In genomic region chr20:31723282-31724078, GRCh38 we compare ENCODE assay signal across 8 cellular contexts. TPM values are rescaled to one million over a fixed set of nuclear protein-coding genes. Genes with fewer than 3 reads are reported as not detected.
DNase-seq lines count a peak whose midpoint lies in the region; ATAC-seq and TF ChIP-seq lines count a peak whose summit lies in the region.

No MANE protein-coding gene starts in this region.

- peaks cover 14% of the 10 kb centered on the region for H3K9me1 ChIP-seq in IMR-90 (ENCODE audit: insufficient read depth, low read length)

- peaks cover 47% of the 10 kb centered on the region for H3K79me2 ChIP-seq in OCI-LY3 (ENCODE audit: low read length)

- peak; percentile 63 for TF ChIP-seq POLR2A in IMR-90 (IDR thresholded peaks at IDR 0.05; ENCODE audit: low read depth, low read length)

- BruUV-seq in IMR-90 (replicated peaks; lab: Mats Ljungman, UMichigan) = no TSS peak

- in situ Hi-C loops in IMR-90 (cut with MboI; ENCODE audit: low sequenced_read_pairs) = loop anchor here (5.0 kb wide), 2 partner anchors 61 to 161 kb away; no protein-coding TSS in a partner anchor

- H3K27ac ChIP-seq in IMR-90 (ENCODE audit: insufficient read depth, low read length) (peak overlapping the region; percentile 85), OCI-LY3 (ENCODE audit: low read length) (peak overlapping the region; percentile 90), muscle layer of colon (ENCODE audit: low read depth, low read length) (peak overlapping the region; percentile 98)

- H3K4ac ChIP-seq in IMR-90 (ENCODE audit: low read depth, low read length) = peak overlapping the region; percentile 100

- intact Hi-C loops in IMR-90 (cut with micrococcal nuclease) = loop anchor here (1.0 to 2.0 kb wide), 4 partner anchors 53 to 163 kb away; no protein-coding TSS in a partner anchor

- CTCF ChIA-PET in IMR-90 (lab: Yijun Ruan, JAX) = interaction anchor here (0.6 to 5.1 kb wide), 16 partner anchors 10 to 111 kb away, joined by 3 to 59 read pairs (median 6); no protein-coding TSS in a partner anchor

- peaks cover 16 to 45% of the 10 kb centered on the region in 2 experiments for H3K79me1 ChIP-seq in IMR-90 (ENCODE audit: low read depth in 1 of 2, low read length in 2 of 2)

- ATAC-seq in GM21529 (IDR thresholded peaks at IDR 0.05; ENCODE audit: unreplicated experiment) (peak; percentile 79), IMR-90 (ENCODE audit: low read depth) (peak; percentile 93)

- H4K8ac ChIP-seq in IMR-90 (ENCODE audit: low read depth in 2 of 2, low read length in 2 of 2) = peak overlapping the region; percentile 82 to 96

- H3K9me3 ChIP-seq in IMR-90 (ENCODE audit: control insufficient read depth, insufficient read depth, low read length) = no peaks in the 10 kb centered on the region
- no peaks in the 10 kb centered on the region for H3K9me3 ChIP-seq in OCI-LY3 (ENCODE audit: insufficient read depth, low read length)
- no peaks in the 10 kb centered on the region for H3K9me3 ChIP-seq in muscle layer of colon (ENCODE audit: low read length)

- peak overlapping the region; percentile 64 for H2BK20ac ChIP-seq in IMR-90 (ENCODE audit: low read depth, low read length)

- H2AK9ac ChIP-seq in IMR-90 (replicated peaks; ENCODE audit: low read depth, low read length, poor library complexity) = peak overlapping the region; percentile 100

- peak overlapping the region; percentile 69 for H3K4me2 ChIP-seq in IMR-90 (ENCODE audit: low read depth, low read length)
- H3K4me2 ChIP-seq in OCI-LY3 (ENCODE audit: low read length) = peak overlapping the region; percentile 95

- H2AFZ ChIP-seq in IMR-90 (replicated peaks; ENCODE audit: low read length, poor library complexity) = peak overlapping the region; percentile 95
- H2AFZ ChIP-seq in OCI-LY3 (ENCODE audit: low read depth, low read length) = peak overlapping the region; percentile 60

- H2BK5ac ChIP-seq in IMR-90 (ENCODE audit: low read depth, low read length, poor library complexity, severe bottlenecking) = peak overlapping the region; percentile 87

- H3K9ac ChIP-seq in IMR-90 (ENCODE audit: low read depth, low read length) = peak overlapping the region; percentile 83
- H3K9ac ChIP-seq in OCI-LY3 (ENCODE audit: low read length) = peak overlapping the region; percentile 99
- peak overlapping the region; percentile 83 for H3K9ac ChIP-seq in muscle layer of colon (ENCODE audit: low read length)

- H2AK5ac ChIP-seq in IMR-90 (ENCODE audit: low read depth, low read length) = peak overlapping the region; percentile 99

- no peaks in the 10 kb centered on the region for H3K27me3 ChIP-seq in IMR-90 (ENCODE audit: control insufficient read depth, insufficient read depth, low read length)
- H3K27me3 ChIP-seq in OCI-LY3 (ENCODE audit: low read depth, low read length) = no peaks in the 10 kb centered on the region
- no peaks in the 10 kb centered on the region for H3K27me3 ChIP-seq in muscle layer of colon (ENCODE audit: control insufficient read depth in 1 of 2, insufficient read depth in 2 of 2, low read length in 2 of 2)

- peak; percentile 97 for TF ChIP-seq RAD21 in IMR-90 (IDR thresholded peaks at IDR 0.05; ENCODE audit: low read length)

- H2BK120ac ChIP-seq in IMR-90 (ENCODE audit: low read depth, low read length) = peak overlapping the region; percentile 90

- H3K23ac ChIP-seq in IMR-90 (ENCODE audit: low read depth, low read length) = peak overlapping the region; percentile 96

- H3K4me3 ChIP-seq in IMR-90 (ENCODE audit: insufficient read depth, low read depth, low read length) (peak overlapping the region; percentile 75), OCI-LY3 (ENCODE audit: low read length) (peak overlapping the region; percentile 91), epithelial cell of proximal tubule (ENCODE audit: low read depth, low read length) (peak overlapping the region; percentile 85), muscle layer of colon (ENCODE audit: low read depth in 1 of 2, low read length in 2 of 2) (peak overlapping the region; percentile 94 to 98)

- dilution Hi-C loops in IMR-90 (cut with HindIII; ENCODE audit: low sequenced_read_pairs, unreplicated experiment) = no loop called here

- H4K20me1 ChIP-seq in IMR-90 (ENCODE audit: insufficient read depth, low read length) = no peaks in the 10 kb centered on the region; the same call in 1 of the 2 replicates
- peaks cover 5% of the 10 kb centered on the region; the same call in 1 of the 2 replicates for H4K20me1 ChIP-seq in OCI-LY3 (ENCODE audit: insufficient read depth, low read length)

- TF ChIP-seq CTCF in IMR-90 (conservative IDR thresholded peaks at IDR 0.05; ENCODE audit: low read depth, low read length) (peak; percentile 99), OCI-LY3 (IDR thresholded peaks at IDR 0.05; ENCODE audit: low read depth, low read length) (peak; percentile 96), epithelial cell of proximal tubule (conservative IDR thresholded peaks at IDR 0.05; ENCODE audit: low read depth, low read length) (peak; percentile 94)

- DNase-seq in DMS53 treated with DMSO at 0.1 percent for 48 hours (lab: John Stamatoyannopoulos, UW; ENCODE audit: unreplicated experiment) = peak; percentile 95
- DNase-seq in IMR-90 = peak; percentile 98
- DNase-seq in activated T-cell treated with anti-CD3 and anti-CD28 coated beads for 48 hours (ENCODE audit: low read depth) = peak; percentile 99
- peak; percentile 75 for DNase-seq in epithelial cell of proximal tubule (ENCODE audit: low read depth)
- peak; percentile 96 to 97 for DNase-seq in stimulated activated CD8-positive, alpha-beta memory T cell treated with anti-CD3 and anti-CD28 coated beads, Interleukin-7, amount 100 ng/mL, for 1 hour (ENCODE audit: low read depth in 2 of 2)

- H4K91ac ChIP-seq in IMR-90 (ENCODE audit: insufficient read depth, low read depth, low read length) = peak overlapping the region; percentile 100

- H4K5ac ChIP-seq in IMR-90 (ENCODE audit: low read depth, low read length) = peak overlapping the region; percentile 72

- H3K56ac ChIP-seq in IMR-90 (ENCODE audit: extremely low read depth, insufficient read depth, low read length) = peak overlapping the region; percentile 99

- peak overlapping the region; percentile 98 for H3K14ac ChIP-seq in IMR-90 (replicated peaks; ENCODE audit: low read depth, low read length)

- 1% methylated on average over 32 of the region's 81 CpGs; no CpG with 5 or more reads in 1 of the 2 experiments for WGBS in IMR-90 (ENCODE audit: extremely low coverage in 2 of 2, insufficient read length in 1 of 2), 2 experiments

- H3K4me1 ChIP-seq in IMR-90 (ENCODE audit: control insufficient read depth, insufficient read depth, low read length) (peaks cover 16% of the 10 kb centered on the region), OCI-LY3 (ENCODE audit: low read length) (peaks cover 45% of the 10 kb centered on the region), muscle layer of colon (ENCODE audit: insufficient read depth, low read length) (peaks cover 40% of the 10 kb centered on the region)

- peak overlapping the region; percentile 59 for H3K18ac ChIP-seq in IMR-90 (ENCODE audit: low read depth, low read length)

- H3K36me3 ChIP-seq in IMR-90 (ENCODE audit: control insufficient read depth, insufficient read depth, low read length) = peaks cover 17% of the 10 kb centered on the region
- peaks cover 23% of the 10 kb centered on the region for H3K36me3 ChIP-seq in OCI-LY3 (replicated peaks; ENCODE audit: low read depth, low read length)
- H3K36me3 ChIP-seq in muscle layer of colon (ENCODE audit: insufficient read depth, low read length) = peaks cover 6% of the 10 kb centered on the region

- POLR2A ChIA-PET in IMR-90 (lab: Charles Lee; ENCODE audit: unreplicated experiment) = interaction anchor here (0.6 to 1.2 kb wide), 6 partner anchors 11 to 116 kb away, joined by 3 to 22 read pairs (median 4); no protein-coding TSS in a partner anchor

- peak overlapping the region; percentile 97; the same call in 1 of the 3 replicates for H2BK15ac ChIP-seq in IMR-90 (ENCODE audit: low read depth, low read length)

TF ChIP-seq in IMR-90, 13 proteins besides CTCF, POLR2A, EP300 and RAD21 (continues in another document):
- TF ChIP-seq MAZ (IDR thresholded peaks at IDR 0.05; ENCODE audit: borderline replicate concordance, low read depth, low read length) = peak; percentile 91; the same call in 1 of the 2 replicates
- no peak; the same call in 1 of the 2 replicates for TF ChIP-seq MAFK (IDR thresholded peaks at IDR 0.05; ENCODE audit: low read depth, low read length)
- TF ChIP-seq SMC3 (IDR thresholded peaks at IDR 0.05; ENCODE audit: low read depth, low read length) = peak; percentile 95
- TF ChIP-seq RFX5 (IDR thresholded peaks at IDR 0.05; ENCODE audit: low read depth, low read length) = no peak
- TF ChIP-seq CHD1 (IDR thresholded peaks at IDR 0.05; ENCODE audit: low read depth, low read length) = no peak
- peak; percentile 44; the same call in 1 of the 2 replicates for TF ChIP-seq NFE2L2 (IDR thresholded peaks at IDR 0.05; ENCODE audit: low read depth, low read length)
- 0 out of 2 replicates have a peak, but pooled peaks have one; percentile 33 for TF ChIP-seq ELK1 (IDR thresholded peaks at IDR 0.05; ENCODE audit: borderline replicate concordance, low read depth, low read length)
- no peak for TF ChIP-seq CEBPB (IDR thresholded peaks at IDR 0.05; ENCODE audit: low read depth, low read length)

RNA-seq across cellular contexts. Expression of gene BCL2L1, which starts 0.8 kb away (rescaled TPM):
- total RNA-seq in IMR-90 (2012; rRNA removed) (41.9 and 45.5 TPM in 2 replicates), epithelial cell of proximal tubule (197 and 209 TPM in 2 replicates)
- polyA plus RNA-seq in IMR-90 (2012; rRNA removed) = 40.2 and 41.9 TPM in 2 replicates
- 44.9 and 47.2 TPM in 2 replicates for polyA plus RNA-seq in IMR-90 (2012; cell fraction: cytosol; rRNA removed)
- polyA plus RNA-seq in IMR-90 (2012; cell fraction: nucleus; rRNA removed; ENCODE audit: low replicate concordance) = 22.6 and 23.8 TPM in 2 replicates

RNA-seq across cellular contexts. Expression of gene TPX2, which starts 15.6 kb away (rescaled TPM):
- 72.2 and 82.2 TPM in 2 replicates for total RNA-seq in IMR-90 (2012; rRNA removed)
- 27.6 and 28.5 TPM in 2 replicates for polyA plus RNA-seq in IMR-90 (2012; rRNA removed)
- 4.8 and 19.2 TPM in 2 replicates for polyA plus RNA-seq in IMR-90 (2012; cell fraction: cytosol; rRNA removed)
- 3.2 and 12.0 TPM in 2 replicates for polyA plus RNA-seq in IMR-90 (2012; cell fraction: nucleus; rRNA removed; ENCODE audit: low replicate concordance)
- total RNA-seq in epithelial cell of proximal tubule = 126 and 147 TPM in 2 replicates

Comparison
In these comparisons a context has a peak if more than half of its experiments do, and no peak if none do; other contexts are left out.
1. Peak in every context shown above with its lines: DNase-seq, ATAC-seq, H3K4me3 ChIP-seq and H3K27ac ChIP-seq.